ENCODE assay signal across 1 cellular context in the genomic region with DNA sequence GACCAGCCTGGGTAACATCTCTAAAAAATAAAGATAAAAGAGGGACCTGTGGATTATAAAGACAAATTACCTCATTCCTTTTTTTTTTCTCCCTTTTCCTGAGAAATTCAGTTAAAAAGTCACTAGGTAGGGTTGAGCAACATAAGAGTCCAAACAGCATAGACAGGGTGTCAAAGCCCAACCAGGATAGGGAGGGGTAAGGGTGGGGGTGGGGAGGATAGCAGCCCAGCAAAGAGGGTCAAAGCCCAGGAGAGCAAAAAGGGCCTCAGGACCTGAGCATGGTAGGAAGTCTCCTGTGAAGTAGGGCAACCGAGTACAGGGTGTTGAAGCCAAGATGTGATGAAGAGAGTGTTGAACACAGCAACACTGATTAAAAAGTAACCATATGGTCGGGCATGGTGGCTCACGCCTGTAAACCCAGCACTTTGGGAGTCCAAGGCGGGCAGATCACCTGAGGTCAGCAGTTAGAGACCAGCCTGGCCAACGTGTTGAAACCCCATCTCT.
A peak's percentile ranks its signal among the peaks of the same experiment; 100 is the strongest.
TF ChIP-seq lines count a peak whose summit lies in the region.

No MANE protein-coding gene starts in this region.

TF ChIP-seq in HepG2, 621 proteins besides CTCF, POLR2A, EP300 and RAD21 (continued from another document and continues in another):
- TF ChIP-seq, protein P1, sequence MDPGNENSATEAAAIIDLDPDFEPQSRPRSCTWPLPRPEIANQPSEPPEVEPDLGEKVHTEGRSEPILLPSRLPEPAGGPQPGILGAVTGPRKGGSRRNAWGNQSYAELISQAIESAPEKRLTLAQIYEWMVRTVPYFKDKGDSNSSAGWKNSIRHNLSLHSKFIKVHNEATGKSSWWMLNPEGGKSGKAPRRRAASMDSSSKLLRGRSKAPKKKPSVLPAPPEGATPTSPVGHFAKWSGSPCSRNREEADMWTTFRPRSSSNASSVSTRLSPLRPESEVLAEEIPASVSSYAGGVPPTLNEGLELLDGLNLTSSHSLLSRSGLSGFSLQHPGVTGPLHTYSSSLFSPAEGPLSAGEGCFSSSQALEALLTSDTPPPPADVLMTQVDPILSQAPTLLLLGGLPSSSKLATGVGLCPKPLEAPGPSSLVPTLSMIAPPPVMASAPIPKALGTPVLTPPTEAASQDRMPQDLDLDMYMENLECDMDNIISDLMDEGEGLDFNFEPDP (CRISPR knock-in tag; conservative IDR thresholded peaks at IDR 0.05): 0 out of 2 replicates have a peak, but pooled peaks have one; percentile 64
- no peak for TF ChIP-seq KDM4B (CRISPR knock-in tag; IDR thresholded peaks at IDR 0.05)
- TF ChIP-seq, protein P2, sequence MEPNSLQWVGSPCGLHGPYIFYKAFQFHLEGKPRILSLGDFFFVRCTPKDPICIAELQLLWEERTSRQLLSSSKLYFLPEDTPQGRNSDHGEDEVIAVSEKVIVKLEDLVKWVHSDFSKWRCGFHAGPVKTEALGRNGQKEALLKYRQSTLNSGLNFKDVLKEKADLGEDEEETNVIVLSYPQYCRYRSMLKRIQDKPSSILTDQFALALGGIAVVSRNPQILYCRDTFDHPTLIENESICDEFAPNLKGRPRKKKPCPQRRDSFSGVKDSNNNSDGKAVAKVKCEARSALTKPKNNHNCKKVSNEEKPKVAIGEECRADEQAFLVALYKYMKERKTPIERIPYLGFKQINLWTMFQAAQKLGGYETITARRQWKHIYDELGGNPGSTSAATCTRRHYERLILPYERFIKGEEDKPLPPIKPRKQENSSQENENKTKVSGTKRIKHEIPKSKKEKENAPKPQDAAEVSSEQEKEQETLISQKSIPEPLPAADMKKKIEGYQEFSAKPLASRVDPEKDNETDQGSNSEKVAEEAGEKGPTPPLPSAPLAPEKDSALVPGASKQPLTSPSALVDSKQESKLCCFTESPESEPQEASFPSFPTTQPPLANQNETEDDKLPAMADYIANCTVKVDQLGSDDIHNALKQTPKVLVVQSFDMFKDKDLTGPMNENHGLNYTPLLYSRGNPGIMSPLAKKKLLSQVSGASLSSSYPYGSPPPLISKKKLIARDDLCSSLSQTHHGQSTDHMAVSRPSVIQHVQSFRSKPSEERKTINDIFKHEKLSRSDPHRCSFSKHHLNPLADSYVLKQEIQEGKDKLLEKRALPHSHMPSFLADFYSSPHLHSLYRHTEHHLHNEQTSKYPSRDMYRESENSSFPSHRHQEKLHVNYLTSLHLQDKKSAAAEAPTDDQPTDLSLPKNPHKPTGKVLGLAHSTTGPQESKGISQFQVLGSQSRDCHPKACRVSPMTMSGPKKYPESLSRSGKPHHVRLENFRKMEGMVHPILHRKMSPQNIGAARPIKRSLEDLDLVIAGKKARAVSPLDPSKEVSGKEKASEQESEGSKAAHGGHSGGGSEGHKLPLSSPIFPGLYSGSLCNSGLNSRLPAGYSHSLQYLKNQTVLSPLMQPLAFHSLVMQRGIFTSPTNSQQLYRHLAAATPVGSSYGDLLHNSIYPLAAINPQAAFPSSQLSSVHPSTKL (CRISPR knock-in tag; IDR thresholded peaks at IDR 0.05): peak; percentile 5; the same call in 1 of the 2 replicates
- no peak for TF ChIP-seq ZNF562 (CRISPR knock-in tag; IDR thresholded peaks at IDR 0.05; ENCODE audit: borderline replicate concordance)
- TF ChIP-seq NCOA2 (CRISPR knock-in tag; IDR thresholded peaks at IDR 0.05): no peak
- no peak for TF ChIP-seq HDAC2 (CRISPR knock-in tag; IDR thresholded peaks at IDR 0.05)
- TF ChIP-seq ZNF260 (CRISPR knock-in tag; IDR thresholded peaks at IDR 0.05; ENCODE audit: borderline replicate concordance, low read depth): no peak
- no peak for TF ChIP-seq ZNF441 (CRISPR knock-in tag; IDR thresholded peaks at IDR 0.05; ENCODE audit: borderline replicate concordance)
- no peak for TF ChIP-seq ZNF556 (CRISPR knock-in tag; IDR thresholded peaks at IDR 0.05; ENCODE audit: borderline replicate concordance)
- TF ChIP-seq, protein P3, sequence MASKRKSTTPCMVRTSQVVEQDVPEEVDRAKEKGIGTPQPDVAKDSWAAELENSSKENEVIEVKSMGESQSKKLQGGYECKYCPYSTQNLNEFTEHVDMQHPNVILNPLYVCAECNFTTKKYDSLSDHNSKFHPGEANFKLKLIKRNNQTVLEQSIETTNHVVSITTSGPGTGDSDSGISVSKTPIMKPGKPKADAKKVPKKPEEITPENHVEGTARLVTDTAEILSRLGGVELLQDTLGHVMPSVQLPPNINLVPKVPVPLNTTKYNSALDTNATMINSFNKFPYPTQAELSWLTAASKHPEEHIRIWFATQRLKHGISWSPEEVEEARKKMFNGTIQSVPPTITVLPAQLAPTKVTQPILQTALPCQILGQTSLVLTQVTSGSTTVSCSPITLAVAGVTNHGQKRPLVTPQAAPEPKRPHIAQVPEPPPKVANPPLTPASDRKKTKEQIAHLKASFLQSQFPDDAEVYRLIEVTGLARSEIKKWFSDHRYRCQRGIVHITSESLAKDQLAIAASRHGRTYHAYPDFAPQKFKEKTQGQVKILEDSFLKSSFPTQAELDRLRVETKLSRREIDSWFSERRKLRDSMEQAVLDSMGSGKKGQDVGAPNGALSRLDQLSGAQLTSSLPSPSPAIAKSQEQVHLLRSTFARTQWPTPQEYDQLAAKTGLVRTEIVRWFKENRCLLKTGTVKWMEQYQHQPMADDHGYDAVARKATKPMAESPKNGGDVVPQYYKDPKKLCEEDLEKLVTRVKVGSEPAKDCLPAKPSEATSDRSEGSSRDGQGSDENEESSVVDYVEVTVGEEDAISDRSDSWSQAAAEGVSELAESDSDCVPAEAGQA (IDR thresholded peaks at IDR 0.05; ENCODE audit: low read depth): no peak
- TF ChIP-seq, protein P3 (CRISPR knock-in tag; IDR thresholded peaks at IDR 0.05; ENCODE audit: borderline replicate concordance): no peak
- TF ChIP-seq ZNF577 (CRISPR knock-in tag; IDR thresholded peaks at IDR 0.05; ENCODE audit: borderline replicate concordance, low read depth): no peak
- 0 out of 2 replicates have a peak, but pooled peaks have one; percentile 46 for TF ChIP-seq ZSCAN29 (CRISPR knock-in tag; conservative IDR thresholded peaks at IDR 0.05)
- TF ChIP-seq, protein P4, sequence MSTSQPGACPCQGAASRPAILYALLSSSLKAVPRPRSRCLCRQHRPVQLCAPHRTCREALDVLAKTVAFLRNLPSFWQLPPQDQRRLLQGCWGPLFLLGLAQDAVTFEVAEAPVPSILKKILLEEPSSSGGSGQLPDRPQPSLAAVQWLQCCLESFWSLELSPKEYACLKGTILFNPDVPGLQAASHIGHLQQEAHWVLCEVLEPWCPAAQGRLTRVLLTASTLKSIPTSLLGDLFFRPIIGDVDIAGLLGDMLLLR (CRISPR knock-in tag; IDR thresholded peaks at IDR 0.05): no peak
- TF ChIP-seq, protein P5, sequence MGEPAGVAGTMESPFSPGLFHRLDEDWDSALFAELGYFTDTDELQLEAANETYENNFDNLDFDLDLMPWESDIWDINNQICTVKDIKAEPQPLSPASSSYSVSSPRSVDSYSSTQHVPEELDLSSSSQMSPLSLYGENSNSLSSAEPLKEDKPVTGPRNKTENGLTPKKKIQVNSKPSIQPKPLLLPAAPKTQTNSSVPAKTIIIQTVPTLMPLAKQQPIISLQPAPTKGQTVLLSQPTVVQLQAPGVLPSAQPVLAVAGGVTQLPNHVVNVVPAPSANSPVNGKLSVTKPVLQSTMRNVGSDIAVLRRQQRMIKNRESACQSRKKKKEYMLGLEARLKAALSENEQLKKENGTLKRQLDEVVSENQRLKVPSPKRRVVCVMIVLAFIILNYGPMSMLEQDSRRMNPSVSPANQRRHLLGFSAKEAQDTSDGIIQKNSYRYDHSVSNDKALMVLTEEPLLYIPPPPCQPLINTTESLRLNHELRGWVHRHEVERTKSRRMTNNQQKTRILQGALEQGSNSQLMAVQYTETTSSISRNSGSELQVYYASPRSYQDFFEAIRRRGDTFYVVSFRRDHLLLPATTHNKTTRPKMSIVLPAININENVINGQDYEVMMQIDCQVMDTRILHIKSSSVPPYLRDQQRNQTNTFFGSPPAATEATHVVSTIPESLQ (CRISPR knock-in tag; conservative IDR thresholded peaks at IDR 0.05): no peak
- no peak for TF ChIP-seq U2AF1 (optimal IDR thresholded peaks at IDR 0.05; ENCODE audit: low read depth, low read length)
- TF ChIP-seq MAFK (conservative IDR thresholded peaks at IDR 0.05 in 1 of 2, IDR thresholded peaks at IDR 0.05 in 1 of 2; ENCODE audit: low read length in 2 of 2): 0 out of 4 replicates have a peak, but pooled peaks of 1 of the 2 experiments have one; percentile 2
- no peak for TF ChIP-seq ZNF138 (CRISPR knock-in tag; IDR thresholded peaks at IDR 0.05; ENCODE audit: low read depth)
- TF ChIP-seq RBAK (CRISPR knock-in tag; IDR thresholded peaks at IDR 0.05): 0 out of 2 replicates have a peak, but pooled peaks have one; percentile 23
- TF ChIP-seq, protein P6, sequence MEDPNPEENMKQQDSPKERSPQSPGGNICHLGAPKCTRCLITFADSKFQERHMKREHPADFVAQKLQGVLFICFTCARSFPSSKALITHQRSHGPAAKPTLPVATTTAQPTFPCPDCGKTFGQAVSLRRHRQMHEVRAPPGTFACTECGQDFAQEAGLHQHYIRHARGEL (CRISPR knock-in tag; IDR thresholded peaks at IDR 0.05): no peak
- TF ChIP-seq ZNF160 (CRISPR knock-in tag; IDR thresholded peaks at IDR 0.05): no peak
- peak; percentile 67 for TF ChIP-seq ZMYM3 (CRISPR knock-in tag; IDR thresholded peaks at IDR 0.05)
- TF ChIP-seq ZBTB38 (CRISPR knock-in tag; IDR thresholded peaks at IDR 0.05): no peak
- peak; percentile 22; the same call in 1 of the 2 replicates for TF ChIP-seq ZMYM4 (CRISPR knock-in tag; IDR thresholded peaks at IDR 0.05)
- TF ChIP-seq KDM5B (CRISPR knock-in tag; IDR thresholded peaks at IDR 0.05; ENCODE audit: borderline replicate concordance): no peak
- TF ChIP-seq MXI1 (IDR thresholded peaks at IDR 0.05; ENCODE audit: borderline replicate concordance, low read depth, low read length): no peak
- TF ChIP-seq ZFY (CRISPR knock-in tag; IDR thresholded peaks at IDR 0.05): 0 out of 2 replicates have a peak, but pooled peaks have one; percentile 12
- TF ChIP-seq, protein P7, sequence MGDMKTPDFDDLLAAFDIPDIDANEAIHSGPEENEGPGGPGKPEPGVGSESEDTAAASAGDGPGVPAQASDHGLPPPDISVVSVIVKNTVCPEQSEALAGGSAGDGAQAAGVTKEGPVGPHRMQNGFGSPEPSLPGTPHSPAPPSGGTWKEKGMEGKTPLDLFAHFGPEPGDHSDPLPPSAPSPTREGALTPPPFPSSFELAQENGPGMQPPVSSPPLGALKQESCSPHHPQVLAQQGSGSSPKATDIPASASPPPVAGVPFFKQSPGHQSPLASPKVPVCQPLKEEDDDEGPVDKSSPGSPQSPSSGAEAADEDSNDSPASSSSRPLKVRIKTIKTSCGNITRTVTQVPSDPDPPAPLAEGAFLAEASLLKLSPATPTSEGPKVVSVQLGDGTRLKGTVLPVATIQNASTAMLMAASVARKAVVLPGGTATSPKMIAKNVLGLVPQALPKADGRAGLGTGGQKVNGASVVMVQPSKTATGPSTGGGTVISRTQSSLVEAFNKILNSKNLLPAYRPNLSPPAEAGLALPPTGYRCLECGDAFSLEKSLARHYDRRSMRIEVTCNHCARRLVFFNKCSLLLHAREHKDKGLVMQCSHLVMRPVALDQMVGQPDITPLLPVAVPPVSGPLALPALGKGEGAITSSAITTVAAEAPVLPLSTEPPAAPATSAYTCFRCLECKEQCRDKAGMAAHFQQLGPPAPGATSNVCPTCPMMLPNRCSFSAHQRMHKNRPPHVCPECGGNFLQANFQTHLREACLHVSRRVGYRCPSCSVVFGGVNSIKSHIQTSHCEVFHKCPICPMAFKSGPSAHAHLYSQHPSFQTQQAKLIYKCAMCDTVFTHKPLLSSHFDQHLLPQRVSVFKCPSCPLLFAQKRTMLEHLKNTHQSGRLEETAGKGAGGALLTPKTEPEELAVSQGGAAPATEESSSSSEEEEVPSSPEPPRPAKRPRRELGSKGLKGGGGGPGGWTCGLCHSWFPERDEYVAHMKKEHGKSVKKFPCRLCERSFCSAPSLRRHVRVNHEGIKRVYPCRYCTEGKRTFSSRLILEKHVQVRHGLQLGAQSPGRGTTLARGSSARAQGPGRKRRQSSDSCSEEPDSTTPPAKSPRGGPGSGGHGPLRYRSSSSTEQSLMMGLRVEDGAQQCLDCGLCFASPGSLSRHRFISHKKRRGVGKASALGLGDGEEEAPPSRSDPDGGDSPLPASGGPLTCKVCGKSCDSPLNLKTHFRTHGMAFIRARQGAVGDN (CRISPR knock-in tag; IDR thresholded peaks at IDR 0.05): peak; percentile 22; the same call in 1 of the 2 replicates
- TF ChIP-seq ZNF17 (CRISPR knock-in tag; IDR thresholded peaks at IDR 0.05): no peak
- TF ChIP-seq ZNF550 (CRISPR knock-in tag; IDR thresholded peaks at IDR 0.05; ENCODE audit: borderline replicate concordance): no peak
- TF ChIP-seq ZBTB21 (CRISPR knock-in tag; IDR thresholded peaks at IDR 0.05): no peak
- TF ChIP-seq, protein P8, sequence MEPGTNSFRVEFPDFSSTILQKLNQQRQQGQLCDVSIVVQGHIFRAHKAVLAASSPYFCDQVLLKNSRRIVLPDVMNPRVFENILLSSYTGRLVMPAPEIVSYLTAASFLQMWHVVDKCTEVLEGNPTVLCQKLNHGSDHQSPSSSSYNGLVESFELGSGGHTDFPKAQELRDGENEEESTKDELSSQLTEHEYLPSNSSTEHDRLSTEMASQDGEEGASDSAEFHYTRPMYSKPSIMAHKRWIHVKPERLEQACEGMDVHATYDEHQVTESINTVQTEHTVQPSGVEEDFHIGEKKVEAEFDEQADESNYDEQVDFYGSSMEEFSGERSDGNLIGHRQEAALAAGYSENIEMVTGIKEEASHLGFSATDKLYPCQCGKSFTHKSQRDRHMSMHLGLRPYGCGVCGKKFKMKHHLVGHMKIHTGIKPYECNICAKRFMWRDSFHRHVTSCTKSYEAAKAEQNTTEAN (CRISPR knock-in tag; conservative IDR thresholded peaks at IDR 0.05): no peak
- TF ChIP-seq SYNCRIP (IDR thresholded peaks at IDR 0.05; ENCODE audit: insufficient read depth, low read depth, low read length): no peak
- no peak for TF ChIP-seq SNRNP70 (IDR thresholded peaks at IDR 0.05; ENCODE audit: low read depth, low read length)
- no peak for TF ChIP-seq FOSL1 (CRISPR knock-in tag; IDR thresholded peaks at IDR 0.05; ENCODE audit: borderline replicate concordance)
- TF ChIP-seq GFI1 (CRISPR knock-in tag; IDR thresholded peaks at IDR 0.05; ENCODE audit: borderline replicate concordance): no peak
- no peak for TF ChIP-seq HMG20B (CRISPR knock-in tag; conservative IDR thresholded peaks at IDR 0.05)
- TF ChIP-seq ZNF468 (CRISPR knock-in tag; IDR thresholded peaks at IDR 0.05): no peak
